ENCODE assay signal across 8 cellular contexts in the genomic region with DNA sequence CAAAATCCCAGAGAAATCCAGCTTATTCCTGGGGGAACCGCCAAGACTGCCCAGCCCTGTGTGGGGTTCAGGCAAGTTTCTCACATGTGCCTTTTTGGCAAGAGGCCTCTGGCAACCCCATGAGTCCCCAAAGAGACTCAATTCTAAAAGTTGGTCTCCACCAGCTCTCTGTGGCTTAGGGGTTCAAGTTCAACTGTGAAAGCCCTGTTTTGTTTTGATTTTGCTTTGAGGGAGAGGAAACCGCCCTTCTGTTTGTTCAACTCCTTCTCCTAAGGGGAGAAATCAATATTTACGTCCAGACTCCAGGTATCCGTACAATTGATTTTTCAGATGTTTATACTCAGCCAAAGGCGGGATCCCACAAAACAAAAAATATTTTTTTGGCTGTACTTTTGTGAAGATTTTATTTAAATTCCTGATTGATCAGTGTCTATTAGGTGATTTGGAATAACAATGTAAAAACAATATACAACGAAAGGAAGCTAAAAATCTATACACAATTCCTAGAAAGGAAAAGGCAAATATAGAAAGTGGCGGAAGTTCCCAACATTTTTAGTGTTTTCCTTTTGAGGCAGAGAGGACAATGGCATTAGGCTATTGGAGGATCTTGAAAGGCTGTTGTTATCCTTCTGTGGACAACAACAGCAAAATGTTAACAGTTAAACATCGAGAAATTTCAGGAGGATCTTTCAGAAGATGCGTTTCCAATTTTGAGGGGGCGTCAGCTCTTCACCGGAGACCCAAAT. TPM values are rescaled to one million over a fixed set of nuclear protein-coding genes. Genes with fewer than 3 reads are reported as not detected.
A peak's percentile ranks its signal among the peaks of the same experiment; 100 is the strongest.
DNase-seq lines count a peak whose midpoint lies in the region; ATAC-seq and TF ChIP-seq lines count a peak whose summit lies in the region.

No MANE protein-coding gene starts in this region.

- peak overlapping the region; percentile 83 for H3K27ac ChIP-seq in SJCRH30
- peak overlapping the region; percentile 95 to 100 (median 99) for H3K27ac ChIP-seq in esophagus squamous epithelium

- H3K4me1 ChIP-seq in SJCRH30 (peaks cover 18% of the 10 kb centered on the region), esophagus squamous epithelium (peaks cover 49 to 88% (median 75%) of the 10 kb centered on the region in 3 donors), neuron (ENCODE audit: insufficient read depth, low read length) (peaks cover 26% of the 10 kb centered on the region)

- TF ChIP-seq CTCF in esophagus squamous epithelium (IDR thresholded peaks at IDR 0.05) = no peak

- TF ChIP-seq POLR2A in esophagus squamous epithelium (IDR thresholded peaks at IDR 0.05) = no peak

- intact Hi-C loops in esophagus squamous epithelium (cut with DNase I) = no loop called here

- H2AFZ ChIP-seq in neuron (ENCODE audit: low read depth, low read length) = no peak overlapping the region

- H3K4me3 ChIP-seq in GM08714 (ENCODE audit: low read length) (peak overlapping the region; percentile 83; the same call in 1 of the 2 replicates), SJCRH30 (peak overlapping the region; percentile 84), esophagus squamous epithelium (peak overlapping the region; percentile 61 to 92 (median 84)), neuron (ENCODE audit: low read length) (peak overlapping the region; percentile 67)

- H3K9me3 ChIP-seq in SJCRH30 (replicated peaks) = no peaks in the 10 kb centered on the region
- no peaks in the 10 kb centered on the region for H3K9me3 ChIP-seq in esophagus squamous epithelium
- no peaks in the 10 kb centered on the region for H3K9me3 ChIP-seq in neuron (ENCODE audit: low read length)

- DNase-seq in SJCRH30 (peak; percentile 15 to 33), esophagus squamous epithelium (lab: John Stamatoyannopoulos, UW) (no peak)
- DNase-seq in stimulated activated CD4-positive, alpha-beta T cell treated with anti-CD3 and anti-CD28 coated beads, Interleukin-2, amount 100 ng/mL, for 24 hours = no peak

- peaks cover 19% of the 10 kb centered on the region for H3K36me3 ChIP-seq in SJCRH30
- H3K36me3 ChIP-seq in esophagus squamous epithelium = peaks cover 0 to 9% (median 0%) of the 10 kb centered on the region in 3 donors
- peaks cover 21% of the 10 kb centered on the region for H3K36me3 ChIP-seq in neuron (ENCODE audit: insufficient read depth, low read length)

- ATAC-seq in HG03135 (IDR thresholded peaks at IDR 0.05; ENCODE audit: unreplicated experiment) = no peak
- no peak for ATAC-seq in HG02763 (IDR thresholded peaks at IDR 0.05; ENCODE audit: unreplicated experiment)
- ATAC-seq in HG03521 (IDR thresholded peaks at IDR 0.05; ENCODE audit: unreplicated experiment) = no peak

- 13 to 15% methylated on average over 11 of the region's 11 CpGs for WGBS in esophagus squamous epithelium, 2 donors

- H3K27me3 ChIP-seq in SJCRH30 = no peaks in the 10 kb centered on the region
- no peaks in the 10 kb centered on the region for H3K27me3 ChIP-seq in esophagus squamous epithelium
- no peaks in the 10 kb centered on the region for H3K27me3 ChIP-seq in neuron (ENCODE audit: insufficient read depth, low read length)

RNA-seq across cellular contexts. Expression of gene LDLR, which starts 0.6 kb away (rescaled TPM):
- 51.6 and 57.0 TPM in 2 replicates for total RNA-seq in SJCRH30 (2014; rRNA removed; shearing (Covaris generic))
- total RNA-seq in esophagus squamous epithelium = 100 to 1,000 TPM in 3 of 4 donors, 10 to 100 TPM in 1; 58.9 to 207 (median 149) TPM

Comparison
In these comparisons a context has a peak if more than half of its experiments do, and no peak if none do; other contexts are left out.
1. DNase-seq: peak in SJCRH30 (2 of 2); none in esophagus squamous epithelium (single experiment) and stimulated activated CD4-positive, alpha-beta T cell treated with anti-CD3 and anti-CD28 coated beads, Interleukin-2, amount 100 ng/mL, for 24 hours (0 of 2).
2. Peak in every context shown above with its lines, with median percentiles within 50 percentile points of each other: H3K4me3 ChIP-seq.